9 cellular contexts compared by ENCODE assay signal in the genomic region with DNA sequence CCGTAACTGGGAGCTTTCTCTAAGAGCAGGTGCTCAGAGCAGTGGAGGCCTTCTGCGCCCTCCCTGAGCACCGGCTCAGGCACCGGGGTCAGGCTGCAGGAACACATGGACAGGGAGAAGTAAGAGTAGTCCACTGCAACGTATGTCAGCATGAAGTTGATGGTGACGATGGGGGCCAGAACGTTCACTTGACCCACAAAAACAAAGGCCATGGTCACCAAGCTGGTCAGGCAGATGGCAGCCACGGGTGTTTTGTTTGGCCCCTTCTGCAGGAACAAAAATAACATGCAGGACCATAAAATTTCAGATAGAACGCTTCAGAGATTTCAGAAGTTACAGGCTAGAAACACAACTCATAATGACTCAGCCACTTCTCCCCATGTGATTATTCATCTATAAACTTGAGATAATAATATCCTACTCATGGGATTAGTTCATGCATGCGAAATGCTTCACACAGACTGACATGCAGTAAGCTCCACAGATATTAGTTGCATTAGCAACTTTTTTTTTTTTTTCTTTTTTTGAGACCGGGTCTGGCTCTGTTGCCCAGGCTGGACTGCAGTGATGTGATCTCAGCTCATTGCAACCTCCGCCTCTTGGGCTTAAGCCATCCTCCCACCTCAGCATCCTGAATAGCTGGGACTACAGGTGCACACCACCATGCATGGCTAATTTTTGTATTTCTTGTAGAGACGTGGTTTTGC. TPM values are rescaled to one million over a fixed set of nuclear protein-coding genes. Genes with fewer than 3 reads are reported as not detected.
DNase-seq lines count a peak whose midpoint lies in the region; ATAC-seq, FAIRE-seq and TF ChIP-seq lines count a peak whose summit lies in the region.
"Had no signal": no experiment of that assay in that cellular context is flagged by ENCODE, and none has a peak within 500 bp of the region (broad histone marks: within the 10 kb centered on the region; RNA-seq: fewer than 3 reads in every experiment).

No MANE protein-coding gene starts in this region.

- peak; percentile 36 for ATAC-seq in mucosa of descending colon
- ATAC-seq in T-helper 17 cell: no peak

- DNase-seq in SK-N-SH (no peak), mucosa of descending colon (no peak), HTR-8/SVneo (ENCODE audit: insufficient read length, low spot score) (no peak), NOMO-1 treated with DMSO at 0.1 percent for 48 hours (lab: John Stamatoyannopoulos, UW; ENCODE audit: unreplicated experiment) (no peak), T-helper 17 cell (no peak), hepatocyte (ENCODE audit: low spot score) (no peak)

- H3K79me2 ChIP-seq in SK-N-SH (ENCODE audit: insufficient read depth) (no peaks in the 10 kb centered on the region), hepatocyte (no peaks in the 10 kb centered on the region)

- peak overlapping the region; percentile 30 for H3K4me2 ChIP-seq in SK-N-SH
- no peak overlapping the region for H3K4me2 ChIP-seq in hepatocyte

- peaks cover 9% of the 10 kb centered on the region for H3K4me1 Mint-ChIP-seq in T-helper 17 cell

- H3K4me1 ChIP-seq in HEK293 (ENCODE audit: control insufficient read depth, insufficient read depth, low read length) (no peaks in the 10 kb centered on the region), SK-N-SH (ENCODE audit: control insufficient read depth in 1 of 2, insufficient read depth in 2 of 2, low read depth in 1 of 2, low read length in 1 of 2) (peaks cover 0 to 30% of the 10 kb centered on the region in 2 experiments; a peak in 3 of 4 replicates), mucosa of descending colon (ENCODE audit: low read depth) (no peaks in the 10 kb centered on the region), hepatocyte (ENCODE audit: insufficient read depth) (no peaks in the 10 kb centered on the region)

- H3K9me2 ChIP-seq in SK-N-SH (no peaks in the 10 kb centered on the region), hepatocyte (replicated peaks; ENCODE audit: insufficient read depth) (no peaks in the 10 kb centered on the region)

- no peak for TF ChIP-seq RAD21 in SK-N-SH (IDR thresholded peaks at IDR 0.05; ENCODE audit: low read length)

- H4K20me1 ChIP-seq in SK-N-SH (ENCODE audit: insufficient read depth): no peaks in the 10 kb centered on the region
- no peaks in the 10 kb centered on the region for H4K20me1 ChIP-seq in hepatocyte (ENCODE audit: insufficient read depth, poor library complexity, severe bottlenecking)

- POLR2A ChIA-PET in HEK293 (lab: Yijun Ruan, JAX): interaction anchor here (0.7 kb wide), 1 partner anchor 25 kb away, joined by 3 read pairs; no protein-coding TSS in a partner anchor
- POLR2A ChIA-PET in SK-N-SH (lab: Yijun Ruan, JAX): no interaction called here

- no peak for FAIRE-seq in HTR-8/SVneo (lab: Jason Lieb, UNC)

- H3K4me3 ChIP-seq in GM12875 (ENCODE audit: low read depth, low read length): peak overlapping the region; percentile 83
- no peak overlapping the region for H3K4me3 ChIP-seq in HEK293 (ENCODE audit: low read depth, low read length)
- H3K4me3 ChIP-seq in SK-N-SH (ENCODE audit: low read depth in 2 of 2, low read length in 1 of 2): no peak overlapping the region
- no peak overlapping the region for H3K4me3 ChIP-seq in mucosa of descending colon
- no peak overlapping the region for H3K4me3 ChIP-seq in hepatocyte

- no peak for TF ChIP-seq EP300 in SK-N-SH (IDR thresholded peaks at IDR 0.05; ENCODE audit: borderline replicate concordance in 1 of 2, low read depth in 1 of 2, low read length in 1 of 2)

- H3F3A ChIP-seq in SK-N-SH (replicated peaks; ENCODE audit: insufficient read depth): peaks cover 17% of the 10 kb centered on the region

- H3K27me3 ChIP-seq in SK-N-SH (ENCODE audit: insufficient read depth): no peaks in the 10 kb centered on the region
- H3K27me3 ChIP-seq in hepatocyte: no peaks in the 10 kb centered on the region

- peaks cover 5% of the 10 kb centered on the region for H3K27me3 Mint-ChIP-seq in T-helper 17 cell
- H3K27me3 Mint-ChIP-seq: natural killer cell treated with Interleukin-12 subunit alpha and Interleukin-12 subunit beta and Interleukin-15 and Interleukin-18, amount 100 ng/mL, for 72 hours had no signal

- H2AFZ ChIP-seq in SK-N-SH (ENCODE audit: low read depth) (no peak overlapping the region), hepatocyte (no peak overlapping the region)

- H3K9me3 ChIP-seq in HEK293 (ENCODE audit: control insufficient read depth, insufficient read depth, low read depth, low read length): no peaks in the 10 kb centered on the region
- no peaks in the 10 kb centered on the region for H3K9me3 ChIP-seq in SK-N-SH
- no peaks in the 10 kb centered on the region for H3K9me3 ChIP-seq in mucosa of descending colon
- H3K9me3 ChIP-seq in T-helper 17 cell (ENCODE audit: control insufficient read depth, low read length, poor library complexity, severe bottlenecking): no peaks in the 10 kb centered on the region
- no peaks in the 10 kb centered on the region for H3K9me3 ChIP-seq in hepatocyte (ENCODE audit: low read depth)

- H3K4me3 Mint-ChIP-seq in T-helper 17 cell: no peak overlapping the region
- H3K4me3 Mint-ChIP-seq: natural killer cell treated with Interleukin-12 subunit alpha and Interleukin-12 subunit beta and Interleukin-15 and Interleukin-18, amount 100 ng/mL, for 72 hours had no signal

- H3K27ac ChIP-seq in HEK293 (ENCODE audit: extremely low read depth, low read depth, low read length): no peak overlapping the region
- H3K27ac ChIP-seq in SK-N-SH (ENCODE audit: low read depth in 2 of 2, low read length in 1 of 2): peak overlapping the region in 1 of 2 experiments; percentile 74; a peak in 2 of 4 replicates
- no peak overlapping the region for H3K27ac ChIP-seq in hepatocyte

- intact Hi-C loops in mucosa of descending colon (cut with DNase I, micrococcal nuclease): no loop called here

- H3K36me3 ChIP-seq in HEK293 (ENCODE audit: control insufficient read depth in 2 of 2, insufficient read depth in 1 of 2, low read length in 2 of 2) (no peaks in the 10 kb centered on the region), SK-N-SH (replicated peaks in 1 of 2; ENCODE audit: control insufficient read depth in 1 of 2, insufficient read depth in 2 of 2, low read length in 1 of 2) (no peaks in the 10 kb centered on the region), mucosa of descending colon (ENCODE audit: low read depth) (no peaks in the 10 kb centered on the region), hepatocyte (replicated peaks; ENCODE audit: insufficient read depth, low read depth) (no peaks in the 10 kb centered on the region)

- H3K27ac Mint-ChIP-seq in T-helper 17 cell: no peak overlapping the region

- 75% methylated on average over 13 of the region's 13 CpGs for WGBS in SK-N-SH (ENCODE audit: low lambda C conversion rate)
- 83% methylated on average over 13 of the region's 13 CpGs for WGBS in hepatocyte (ENCODE audit: low lambda C conversion rate, missing lambda C conversion rate)

- H3K9ac ChIP-seq in SK-N-SH: no peak overlapping the region

- CTCF ChIA-PET in HEK293 (lab: Yijun Ruan, JAX): no interaction called here
- CTCF ChIA-PET in SK-N-SH (lab: Yijun Ruan, JAX): no interaction called here

- TF ChIP-seq CTCF in GM12875 (IDR thresholded peaks at IDR 0.05; ENCODE audit: borderline replicate concordance, insufficient read depth, low read depth, low read length) (no peak), HEK293 (tag by site-specific recombination; IDR thresholded peaks at IDR 0.05) (no peak), SK-N-SH (IDR thresholded peaks at IDR 0.05) (no peak), mucosa of descending colon (IDR thresholded peaks at IDR 0.05) (no peak), hepatocyte (IDR thresholded peaks at IDR 0.05; ENCODE audit: poor library complexity) (no peak)

- no peaks in the 10 kb centered on the region for H3K36me3 Mint-ChIP-seq in T-helper 17 cell (ENCODE audit: low read depth)

TF ChIP-seq in HEK293, 187 proteins besides CTCF, POLR2A, EP300 and RAD21 (continues in another document):
- no peak for TF ChIP-seq ZNF146 (tag by site-specific recombination; IDR thresholded peaks at IDR 0.05)
- no peak for TF ChIP-seq ZNF621 (tag by site-specific recombination; IDR thresholded peaks at IDR 0.05)
- no peak for TF ChIP-seq ZNF239 (tag by site-specific recombination; IDR thresholded peaks at IDR 0.05)

TF ChIP-seq in SK-N-SH, 30 proteins besides CTCF, POLR2A, EP300 and RAD21 (continues in another document):
- TF ChIP-seq CHD2 (IDR thresholded peaks at IDR 0.05; ENCODE audit: low read length, partially characterized antibody) (no peak), NRF1 (IDR thresholded peaks at IDR 0.05; ENCODE audit: low read depth, low read length) (no peak), USF2 (IDR thresholded peaks at IDR 0.05; ENCODE audit: borderline replicate concordance, low read depth, low read length) (no peak), NFIC (IDR thresholded peaks at IDR 0.05; ENCODE audit: borderline replicate concordance) (peak; percentile 16; the same call in 1 of the 2 replicates), TCF12 (IDR thresholded peaks at IDR 0.05) (peak; percentile 37; the same call in 1 of the 2 replicates), GATA2 (CRISPR knock-in tag; IDR thresholded peaks at IDR 0.05) (no peak), JUND (IDR thresholded peaks at IDR 0.05) (peak; percentile 50), SIN3A (IDR thresholded peaks at IDR 0.05; ENCODE audit: borderline replicate concordance, low read depth, low read length) (no peak), SMC3 (IDR thresholded peaks at IDR 0.05; ENCODE audit: low read depth, low read length) (no peak)
- TF ChIP-seq, protein P1, sequence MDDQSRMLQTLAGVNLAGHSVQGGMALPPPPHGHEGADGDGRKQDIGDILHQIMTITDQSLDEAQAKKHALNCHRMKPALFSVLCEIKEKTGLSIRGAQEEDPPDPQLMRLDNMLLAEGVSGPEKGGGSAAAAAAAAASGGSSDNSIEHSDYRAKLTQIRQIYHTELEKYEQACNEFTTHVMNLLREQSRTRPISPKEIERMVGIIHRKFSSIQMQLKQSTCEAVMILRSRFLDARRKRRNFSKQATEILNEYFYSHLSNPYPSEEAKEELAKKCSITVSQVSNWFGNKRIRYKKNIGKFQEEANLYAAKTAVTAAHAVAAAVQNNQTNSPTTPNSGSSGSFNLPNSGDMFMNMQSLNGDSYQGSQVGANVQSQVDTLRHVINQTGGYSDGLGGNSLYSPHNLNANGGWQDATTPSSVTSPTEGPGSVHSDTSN (IDR thresholded peaks at IDR 0.05): peak; percentile 35; the same call in 1 of the 2 replicates

RNA-seq across cellular contexts. Expression of gene HEG1, which starts 52.2 kb away (rescaled TPM):
- polyA plus RNA-seq in SK-N-SH (2012; rRNA removed) (27.7 and 29.1 TPM in 2 replicates), hepatocyte (22.5 and 27.3 TPM in 2 replicates)
- 27.1 and 30.0 TPM in 2 replicates for polyA plus RNA-seq in SK-N-SH (2012; cell fraction: cytosol; rRNA removed)
- polyA plus RNA-seq in SK-N-SH (2012; cell fraction: nucleus; rRNA removed): 33.3 and 48.2 TPM in 2 replicates
- total RNA-seq in mucosa of descending colon (10 to 100 TPM in 2 of 3 donors, 1 to 10 TPM in 1; 7.4 to 45.3 (median 15.0) TPM), T-helper 17 cell (10 to 100 TPM; 20.5 to 30.6 TPM), hepatocyte (25.1 and 27.2 TPM in 2 replicates)
